1 cellular context compared by ENCODE assay signal in the genomic region with DNA sequence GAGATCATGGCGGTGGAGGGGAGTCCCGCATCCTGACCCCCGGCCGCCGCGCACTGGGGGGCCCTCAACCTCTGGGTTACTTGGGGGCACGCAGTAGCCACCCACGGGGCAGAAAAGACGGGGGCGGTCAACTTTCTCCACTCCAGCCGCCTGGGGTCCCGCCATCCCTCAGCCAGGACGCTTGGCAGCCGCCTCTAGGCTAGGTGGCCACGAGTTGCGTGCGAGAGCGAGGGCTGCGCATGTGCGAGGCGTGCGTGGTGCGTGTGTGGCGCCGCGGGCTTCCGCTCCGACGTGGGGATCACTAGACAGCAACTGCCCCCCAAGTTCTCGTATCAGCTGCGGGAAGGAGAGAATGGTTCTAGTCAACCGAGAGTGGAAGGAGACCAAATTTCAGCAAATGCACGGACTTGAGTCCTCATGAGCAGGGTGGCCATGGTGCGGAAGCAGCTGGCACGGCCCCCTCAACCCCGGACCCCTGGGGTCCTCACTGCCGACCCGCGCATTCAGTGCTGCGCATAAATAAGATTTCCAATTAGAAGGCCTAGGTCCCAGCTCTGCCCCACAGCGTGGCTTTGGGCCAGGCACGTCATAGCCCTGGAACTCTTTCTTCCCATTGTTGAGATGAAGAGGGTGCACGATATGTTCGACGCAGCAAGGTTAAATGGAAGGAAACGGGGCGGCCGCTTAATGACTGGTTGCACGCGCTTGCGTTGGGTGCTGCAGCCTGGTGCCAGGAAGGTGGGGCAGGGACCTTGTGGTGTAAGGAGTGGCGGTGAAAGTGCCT.
TF ChIP-seq lines count a peak whose summit lies in the region.

No MANE protein-coding gene starts in this region.

TF ChIP-seq in K562, 482 proteins besides CTCF, POLR2A, EP300 and RAD21 (continued from another document and continues in another):
- TF ChIP-seq, protein P1, sequence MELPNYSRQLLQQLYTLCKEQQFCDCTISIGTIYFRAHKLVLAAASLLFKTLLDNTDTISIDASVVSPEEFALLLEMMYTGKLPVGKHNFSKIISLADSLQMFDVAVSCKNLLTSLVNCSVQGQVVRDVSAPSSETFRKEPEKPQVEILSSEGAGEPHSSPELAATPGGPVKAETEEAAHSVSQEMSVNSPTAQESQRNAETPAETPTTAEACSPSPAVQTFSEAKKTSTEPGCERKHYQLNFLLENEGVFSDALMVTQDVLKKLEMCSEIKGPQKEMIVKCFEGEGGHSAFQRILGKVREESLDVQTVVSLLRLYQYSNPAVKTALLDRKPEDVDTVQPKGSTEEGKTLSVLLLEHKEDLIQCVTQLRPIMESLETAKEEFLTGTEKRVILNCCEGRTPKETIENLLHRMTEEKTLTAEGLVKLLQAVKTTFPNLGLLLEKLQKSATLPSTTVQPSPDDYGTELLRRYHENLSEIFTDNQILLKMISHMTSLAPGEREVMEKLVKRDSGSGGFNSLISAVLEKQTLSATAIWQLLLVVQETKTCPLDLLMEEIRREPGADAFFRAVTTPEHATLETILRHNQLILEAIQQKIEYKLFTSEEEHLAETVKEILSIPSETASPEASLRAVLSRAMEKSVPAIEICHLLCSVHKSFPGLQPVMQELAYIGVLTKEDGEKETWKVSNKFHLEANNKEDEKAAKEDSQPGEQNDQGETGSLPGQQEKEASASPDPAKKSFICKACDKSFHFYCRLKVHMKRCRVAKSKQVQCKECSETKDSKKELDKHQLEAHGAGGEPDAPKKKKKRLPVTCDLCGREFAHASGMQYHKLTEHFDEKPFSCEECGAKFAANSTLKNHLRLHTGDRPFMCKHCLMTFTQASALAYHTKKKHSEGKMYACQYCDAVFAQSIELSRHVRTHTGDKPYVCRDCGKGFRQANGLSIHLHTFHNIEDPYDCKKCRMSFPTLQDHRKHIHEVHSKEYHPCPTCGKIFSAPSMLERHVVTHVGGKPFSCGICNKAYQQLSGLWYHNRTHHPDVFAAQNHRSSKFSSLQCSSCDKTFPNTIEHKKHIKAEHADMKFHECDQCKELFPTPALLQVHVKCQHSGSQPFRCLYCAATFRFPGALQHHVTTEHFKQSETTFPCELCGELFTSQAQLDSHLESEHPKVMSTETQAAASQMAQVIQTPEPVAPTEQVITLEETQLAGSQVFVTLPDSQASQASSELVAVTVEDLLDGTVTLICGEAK (IDR thresholded peaks at IDR 0.05), result no peak
- TF ChIP-seq, protein P1 (CRISPR knock-in tag; IDR thresholded peaks at IDR 0.05), result peak; percentile 73
- TF ChIP-seq, protein P2, sequence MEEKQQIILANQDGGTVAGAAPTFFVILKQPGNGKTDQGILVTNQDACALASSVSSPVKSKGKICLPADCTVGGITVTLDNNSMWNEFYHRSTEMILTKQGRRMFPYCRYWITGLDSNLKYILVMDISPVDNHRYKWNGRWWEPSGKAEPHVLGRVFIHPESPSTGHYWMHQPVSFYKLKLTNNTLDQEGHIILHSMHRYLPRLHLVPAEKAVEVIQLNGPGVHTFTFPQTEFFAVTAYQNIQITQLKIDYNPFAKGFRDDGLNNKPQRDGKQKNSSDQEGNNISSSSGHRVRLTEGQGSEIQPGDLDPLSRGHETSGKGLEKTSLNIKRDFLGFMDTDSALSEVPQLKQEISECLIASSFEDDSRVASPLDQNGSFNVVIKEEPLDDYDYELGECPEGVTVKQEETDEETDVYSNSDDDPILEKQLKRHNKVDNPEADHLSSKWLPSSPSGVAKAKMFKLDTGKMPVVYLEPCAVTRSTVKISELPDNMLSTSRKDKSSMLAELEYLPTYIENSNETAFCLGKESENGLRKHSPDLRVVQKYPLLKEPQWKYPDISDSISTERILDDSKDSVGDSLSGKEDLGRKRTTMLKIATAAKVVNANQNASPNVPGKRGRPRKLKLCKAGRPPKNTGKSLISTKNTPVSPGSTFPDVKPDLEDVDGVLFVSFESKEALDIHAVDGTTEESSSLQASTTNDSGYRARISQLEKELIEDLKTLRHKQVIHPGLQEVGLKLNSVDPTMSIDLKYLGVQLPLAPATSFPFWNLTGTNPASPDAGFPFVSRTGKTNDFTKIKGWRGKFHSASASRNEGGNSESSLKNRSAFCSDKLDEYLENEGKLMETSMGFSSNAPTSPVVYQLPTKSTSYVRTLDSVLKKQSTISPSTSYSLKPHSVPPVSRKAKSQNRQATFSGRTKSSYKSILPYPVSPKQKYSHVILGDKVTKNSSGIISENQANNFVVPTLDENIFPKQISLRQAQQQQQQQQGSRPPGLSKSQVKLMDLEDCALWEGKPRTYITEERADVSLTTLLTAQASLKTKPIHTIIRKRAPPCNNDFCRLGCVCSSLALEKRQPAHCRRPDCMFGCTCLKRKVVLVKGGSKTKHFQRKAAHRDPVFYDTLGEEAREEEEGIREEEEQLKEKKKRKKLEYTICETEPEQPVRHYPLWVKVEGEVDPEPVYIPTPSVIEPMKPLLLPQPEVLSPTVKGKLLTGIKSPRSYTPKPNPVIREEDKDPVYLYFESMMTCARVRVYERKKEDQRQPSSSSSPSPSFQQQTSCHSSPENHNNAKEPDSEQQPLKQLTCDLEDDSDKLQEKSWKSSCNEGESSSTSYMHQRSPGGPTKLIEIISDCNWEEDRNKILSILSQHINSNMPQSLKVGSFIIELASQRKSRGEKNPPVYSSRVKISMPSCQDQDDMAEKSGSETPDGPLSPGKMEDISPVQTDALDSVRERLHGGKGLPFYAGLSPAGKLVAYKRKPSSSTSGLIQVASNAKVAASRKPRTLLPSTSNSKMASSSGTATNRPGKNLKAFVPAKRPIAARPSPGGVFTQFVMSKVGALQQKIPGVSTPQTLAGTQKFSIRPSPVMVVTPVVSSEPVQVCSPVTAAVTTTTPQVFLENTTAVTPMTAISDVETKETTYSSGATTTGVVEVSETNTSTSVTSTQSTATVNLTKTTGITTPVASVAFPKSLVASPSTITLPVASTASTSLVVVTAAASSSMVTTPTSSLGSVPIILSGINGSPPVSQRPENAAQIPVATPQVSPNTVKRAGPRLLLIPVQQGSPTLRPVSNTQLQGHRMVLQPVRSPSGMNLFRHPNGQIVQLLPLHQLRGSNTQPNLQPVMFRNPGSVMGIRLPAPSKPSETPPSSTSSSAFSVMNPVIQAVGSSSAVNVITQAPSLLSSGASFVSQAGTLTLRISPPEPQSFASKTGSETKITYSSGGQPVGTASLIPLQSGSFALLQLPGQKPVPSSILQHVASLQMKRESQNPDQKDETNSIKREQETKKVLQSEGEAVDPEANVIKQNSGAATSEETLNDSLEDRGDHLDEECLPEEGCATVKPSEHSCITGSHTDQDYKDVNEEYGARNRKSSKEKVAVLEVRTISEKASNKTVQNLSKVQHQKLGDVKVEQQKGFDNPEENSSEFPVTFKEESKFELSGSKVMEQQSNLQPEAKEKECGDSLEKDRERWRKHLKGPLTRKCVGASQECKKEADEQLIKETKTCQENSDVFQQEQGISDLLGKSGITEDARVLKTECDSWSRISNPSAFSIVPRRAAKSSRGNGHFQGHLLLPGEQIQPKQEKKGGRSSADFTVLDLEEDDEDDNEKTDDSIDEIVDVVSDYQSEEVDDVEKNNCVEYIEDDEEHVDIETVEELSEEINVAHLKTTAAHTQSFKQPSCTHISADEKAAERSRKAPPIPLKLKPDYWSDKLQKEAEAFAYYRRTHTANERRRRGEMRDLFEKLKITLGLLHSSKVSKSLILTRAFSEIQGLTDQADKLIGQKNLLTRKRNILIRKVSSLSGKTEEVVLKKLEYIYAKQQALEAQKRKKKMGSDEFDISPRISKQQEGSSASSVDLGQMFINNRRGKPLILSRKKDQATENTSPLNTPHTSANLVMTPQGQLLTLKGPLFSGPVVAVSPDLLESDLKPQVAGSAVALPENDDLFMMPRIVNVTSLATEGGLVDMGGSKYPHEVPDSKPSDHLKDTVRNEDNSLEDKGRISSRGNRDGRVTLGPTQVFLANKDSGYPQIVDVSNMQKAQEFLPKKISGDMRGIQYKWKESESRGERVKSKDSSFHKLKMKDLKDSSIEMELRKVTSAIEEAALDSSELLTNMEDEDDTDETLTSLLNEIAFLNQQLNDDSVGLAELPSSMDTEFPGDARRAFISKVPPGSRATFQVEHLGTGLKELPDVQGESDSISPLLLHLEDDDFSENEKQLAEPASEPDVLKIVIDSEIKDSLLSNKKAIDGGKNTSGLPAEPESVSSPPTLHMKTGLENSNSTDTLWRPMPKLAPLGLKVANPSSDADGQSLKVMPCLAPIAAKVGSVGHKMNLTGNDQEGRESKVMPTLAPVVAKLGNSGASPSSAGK (IDR thresholded peaks at IDR 0.05), result peak; percentile 78
- TF ChIP-seq TSC22D4 (tag; IDR thresholded peaks at IDR 0.05), result no peak
- TF ChIP-seq, protein P3, sequence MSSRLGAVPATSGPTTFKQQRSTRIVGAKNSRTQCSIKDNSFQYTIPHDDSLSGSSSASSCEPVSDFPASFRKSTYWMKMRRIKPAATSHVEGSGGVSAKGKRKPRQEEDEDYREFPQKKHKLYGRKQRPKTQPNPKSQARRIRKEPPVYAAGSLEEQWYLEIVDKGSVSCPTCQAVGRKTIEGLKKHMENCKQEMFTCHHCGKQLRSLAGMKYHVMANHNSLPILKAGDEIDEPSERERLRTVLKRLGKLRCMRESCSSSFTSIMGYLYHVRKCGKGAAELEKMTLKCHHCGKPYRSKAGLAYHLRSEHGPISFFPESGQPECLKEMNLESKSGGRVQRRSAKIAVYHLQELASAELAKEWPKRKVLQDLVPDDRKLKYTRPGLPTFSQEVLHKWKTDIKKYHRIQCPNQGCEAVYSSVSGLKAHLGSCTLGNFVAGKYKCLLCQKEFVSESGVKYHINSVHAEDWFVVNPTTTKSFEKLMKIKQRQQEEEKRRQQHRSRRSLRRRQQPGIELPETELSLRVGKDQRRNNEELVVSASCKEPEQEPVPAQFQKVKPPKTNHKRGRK (tag; IDR thresholded peaks at IDR 0.05), result no peak
- no peak for TF ChIP-seq HNRNPUL1 (IDR thresholded peaks at IDR 0.05; ENCODE audit: low read length)
- TF ChIP-seq NUFIP1 (IDR thresholded peaks at IDR 0.05; ENCODE audit: partially characterized antibody), result no peak
- TF ChIP-seq MXI1 (IDR thresholded peaks at IDR 0.05; ENCODE audit: low read depth, low read length), result no peak
- TF ChIP-seq MEIS2 (IDR thresholded peaks at IDR 0.05; ENCODE audit: partially characterized antibody), result peak; percentile 21
- no peak for TF ChIP-seq NFE2 (IDR thresholded peaks at IDR 0.05; ENCODE audit: low read depth)
- TF ChIP-seq ZNF561 (CRISPR knock-in tag; conservative IDR thresholded peaks at IDR 0.05), result no peak
- no peak; the same call in 1 of the 2 replicates for TF ChIP-seq ZNF143 (CRISPR knock-in tag; IDR thresholded peaks at IDR 0.05)
- TF ChIP-seq, protein P4, sequence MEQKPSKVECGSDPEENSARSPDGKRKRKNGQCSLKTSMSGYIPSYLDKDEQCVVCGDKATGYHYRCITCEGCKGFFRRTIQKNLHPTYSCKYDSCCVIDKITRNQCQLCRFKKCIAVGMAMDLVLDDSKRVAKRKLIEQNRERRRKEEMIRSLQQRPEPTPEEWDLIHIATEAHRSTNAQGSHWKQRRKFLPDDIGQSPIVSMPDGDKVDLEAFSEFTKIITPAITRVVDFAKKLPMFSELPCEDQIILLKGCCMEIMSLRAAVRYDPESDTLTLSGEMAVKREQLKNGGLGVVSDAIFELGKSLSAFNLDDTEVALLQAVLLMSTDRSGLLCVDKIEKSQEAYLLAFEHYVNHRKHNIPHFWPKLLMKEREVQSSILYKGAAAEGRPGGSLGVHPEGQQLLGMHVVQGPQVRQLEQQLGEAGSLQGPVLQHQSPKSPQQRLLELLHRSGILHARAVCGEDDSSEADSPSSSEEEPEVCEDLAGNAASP (IDR thresholded peaks at IDR 0.05), result no peak
- TF ChIP-seq, protein P5, sequence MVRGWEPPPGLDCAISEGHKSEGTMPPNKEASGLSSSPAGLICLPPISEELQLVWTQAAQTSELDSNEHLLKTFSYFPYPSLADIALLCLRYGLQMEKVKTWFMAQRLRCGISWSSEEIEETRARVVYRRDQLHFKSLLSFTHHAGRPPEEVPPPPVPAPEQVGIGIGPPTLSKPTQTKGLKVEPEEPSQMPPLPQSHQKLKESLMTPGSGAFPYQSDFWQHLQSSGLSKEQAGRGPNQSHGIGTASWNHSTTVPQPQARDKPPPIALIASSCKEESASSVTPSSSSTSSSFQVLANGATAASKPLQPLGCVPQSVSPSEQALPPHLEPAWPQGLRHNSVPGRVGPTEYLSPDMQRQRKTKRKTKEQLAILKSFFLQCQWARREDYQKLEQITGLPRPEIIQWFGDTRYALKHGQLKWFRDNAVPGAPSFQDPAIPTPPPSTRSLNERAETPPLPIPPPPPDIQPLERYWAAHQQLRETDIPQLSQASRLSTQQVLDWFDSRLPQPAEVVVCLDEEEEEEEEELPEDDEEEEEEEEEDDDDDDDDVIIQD (CRISPR knock-in tag; IDR thresholded peaks at IDR 0.05), result no peak
- TF ChIP-seq FIP1L1 (IDR thresholded peaks at IDR 0.05; ENCODE audit: low read depth, low read length, poor library complexity, severe bottlenecking), result no peak
- TF ChIP-seq TCF7 (IDR thresholded peaks at IDR 0.05; ENCODE audit: borderline replicate concordance), result no peak
- TF ChIP-seq HMGN3 (IDR thresholded peaks at IDR 0.05; ENCODE audit: borderline replicate concordance, extremely low read depth, insufficient read length, low read depth, low read length), result peak; percentile 55
- no peak for TF ChIP-seq RBM14 (IDR thresholded peaks at IDR 0.05; ENCODE audit: borderline replicate concordance, insufficient read depth, low read depth, low read length)
